Comparison of ENCODE assay signal across 26 cellular contexts in genomic region chr10:100982916-100983830, GRCh38. TPM values are rescaled to one million over a fixed set of nuclear protein-coding genes. Genes with fewer than 3 reads are reported as not detected.
A peak's percentile ranks its signal among the peaks of the same experiment; 100 is the strongest.
DNase-seq lines count a peak whose midpoint lies in the region; ATAC-seq, FAIRE-seq and TF ChIP-seq lines count a peak whose summit lies in the region.
"Had no signal": no experiment of that assay in that cellular context is flagged by ENCODE, and none has a peak within 500 bp of the region (broad histone marks: within the 10 kb centered on the region; RNA-seq: fewer than 3 reads in every experiment).

No MANE protein-coding gene starts in this region.

- no peak overlapping the region for H3K4me2 ChIP-seq in HepG2 (ENCODE audit: low read depth, low read length)

- in situ Hi-C loops in HepG2 (cut with HindIII; ENCODE audit: extremely low pct_ligation_motif_present, low pct_unique_long_range_greater_than_20kb): no loop called here
- in situ Hi-C loops in HAP-1 (cut with MboI; ENCODE audit: low sequenced_read_pairs): no loop called here

- FAIRE-seq in HepG2 (lab: Jason Lieb, UNC): no peak
- FAIRE-seq: bronchial epithelial cell, small intestine had no signal

- POLR2A ChIA-PET in HepG2 (lab: Yijun Ruan, JAX): interaction anchor here (23.0 kb wide), 1 partner anchor 14 kb away, joined by 277 read pairs; the partner anchor contains the start of gene SEMA4G

- no peak overlapping the region for H2AFZ ChIP-seq in HepG2 (ENCODE audit: low read length)

- DNase-seq in DMS 273 (lab: John Stamatoyannopoulos, UW; ENCODE audit: unreplicated experiment) (peak; percentile 50), DMS 273 treated with DMSO at 0.1 percent for 48 hours (lab: John Stamatoyannopoulos, UW) (no peak), adrenal gland (peak in 4 of 7 donors; percentile 8 to 47 (median 12)), HepG2 (ENCODE audit: low spot score) (no peak), sciatic nerve (ENCODE audit: low spot score) (peak; percentile 49), NCI-H1694 treated with DMSO at 0.1 percent for 48 hours (lab: John Stamatoyannopoulos, UW) (no peak), NCI-H2227 treated with DMSO at 0.1 percent for 48 hours (lab: John Stamatoyannopoulos, UW) (no peak), HAP-1 (ENCODE audit: low spot score in 2 of 2) (no peak)
- DNase-seq: activated gamma-delta T cell; erythroblast; foreskin keratinocyte; HCEC 1CT; kidney glomerular epithelial cell; mesenchymal stem cell; NCI-H1092 treated with DMSO at 0.1 percent for 48 hours; NCI-H2107; RPMI8226; small intestine; stimulated activated CD4-positive, alpha-beta T cell treated with anti-CD3 and anti-CD28 coated beads, Interleukin-2, amount 100 ng/mL, for 48 hours; T1000 had no signal

- H3K27me3 ChIP-seq in adrenal gland: no peaks in the 10 kb centered on the region
- H3K27me3 ChIP-seq in HepG2 (ENCODE audit: control insufficient read depth in 1 of 2, insufficient read depth in 2 of 2, low read length in 2 of 2): no peaks in the 10 kb centered on the region; a peak in 1 of 5 replicates
- H3K27me3 ChIP-seq in HAP-1 (ENCODE audit: low read depth): no peaks in the 10 kb centered on the region
- H3K27me3 ChIP-seq: dorsolateral prefrontal cortex, foreskin keratinocyte had no signal

- H3K27ac ChIP-seq in adrenal gland (no peak overlapping the region), HepG2 (ENCODE audit: extremely low read length, insufficient read depth, low read length) (peak overlapping the region; percentile 13)
- H3K27ac ChIP-seq: 22Rv1, foreskin keratinocyte had no signal

- intact Hi-C loops in adrenal gland (cut with DNase I): no loop called here
- intact Hi-C loops in HepG2 (cut with micrococcal nuclease; ENCODE audit: unreplicated experiment): no loop called here
- intact Hi-C loops in sciatic nerve (cut with DNase I): no loop called here

- WGBS in adrenal gland, 4 donors: 87 to 94% (median 93%) methylated on average over 10 to 24 of the region's 24 CpGs
- WGBS in HepG2 (ENCODE audit: low lambda C conversion rate): 92% methylated on average over 9 of the region's 24 CpGs

- TF ChIP-seq EP300 in HepG2 (IDR thresholded peaks at IDR 0.05; ENCODE audit: low read depth in 2 of 2, low read length in 2 of 2): no peak
- no peak for TF ChIP-seq EP300 in HepG2 (CRISPR knock-in tag; IDR thresholded peaks at IDR 0.05; ENCODE audit: borderline replicate concordance)

- no peak for TF ChIP-seq CTCF in adrenal gland (IDR thresholded peaks at IDR 0.05)
- TF ChIP-seq CTCF in HepG2 (CRISPR knock-in tag; IDR thresholded peaks at IDR 0.05): no peak

- H3K79me2 ChIP-seq in HepG2 (ENCODE audit: insufficient read depth, low read length): peaks cover 18% of the 10 kb centered on the region

- H3K4me3 ChIP-seq in adrenal gland: no peak overlapping the region
- H3K4me3 ChIP-seq in HepG2 (replicated peaks in 1 of 3; ENCODE audit: insufficient read depth in 1 of 3, low read depth in 2 of 3, low read length in 3 of 3): no peak overlapping the region
- no peak overlapping the region for H3K4me3 ChIP-seq in HAP-1
- H3K4me3 ChIP-seq: dorsolateral prefrontal cortex had no signal

- TF ChIP-seq RAD21 in HepG2 (CRISPR knock-in tag; IDR thresholded peaks at IDR 0.05): no peak

- ATAC-seq in HepG2 (no peak), sciatic nerve (no peak)
- ATAC-seq: foreskin keratinocyte; naive thymus-derived CD4-positive, alpha-beta T cell; SK-N-SH treated with all-trans-retinoic acid at 6 μM for 48 hours; stimulated activated naive CD8-positive, alpha-beta T cell treated with anti-CD3 and anti-CD28 coated beads, Interleukin-15, amount 100 ng/mL, for 72 hours had no signal

- no peak overlapping the region for H3K9ac ChIP-seq in HepG2 (ENCODE audit: insufficient read depth, low read depth, low read length)

- H3K4me1 ChIP-seq in adrenal gland (replicated peaks in 1 of 2) (peaks cover 14 to 17% of the 10 kb centered on the region in 2 donors), HepG2 (ENCODE audit: insufficient read depth, low read length) (peaks cover 25% of the 10 kb centered on the region), HAP-1 (peaks cover 11% of the 10 kb centered on the region)

- no peaks in the 10 kb centered on the region for H4K20me1 ChIP-seq in HepG2 (ENCODE audit: insufficient read depth, low read length)

- peaks cover 0 to 52% of the 10 kb centered on the region in 2 donors for H3K36me3 ChIP-seq in adrenal gland (replicated peaks in 1 of 2)
- H3K36me3 ChIP-seq in HepG2 (replicated peaks in 1 of 2; ENCODE audit: control insufficient read depth in 1 of 2, insufficient read depth in 2 of 2, low read length in 2 of 2): peaks cover 20 to 63% of the 10 kb centered on the region in 2 experiments
- peaks cover 16% of the 10 kb centered on the region for H3K36me3 ChIP-seq in HAP-1 (replicated peaks)

- TF ChIP-seq POLR2A in adrenal gland (IDR thresholded peaks at IDR 0.05) (no peak), HepG2 (IDR thresholded peaks at IDR 0.05; ENCODE audit: insufficient read depth in 1 of 2, low read depth in 2 of 2, low read length in 2 of 2) (0 out of 4 replicates have a peak, but pooled peaks of 1 of the 2 experiments have one; percentile 30)

- no TSS peak for BruUV-seq in HepG2 (replicated peaks; lab: Mats Ljungman, UMichigan)

- CTCF ChIA-PET in HepG2 (lab: Yijun Ruan, JAX; ENCODE audit: low intra/inter-chr PET ratio, low total read pairs): no interaction called here

- H3K9me3 ChIP-seq in adrenal gland (replicated peaks in 1 of 3) (no peaks in the 10 kb centered on the region), HepG2 (ENCODE audit: low read length) (no peaks in the 10 kb centered on the region), HAP-1 (0 out of 2 replicates have a peak, but pooled peaks cover 3% of the 10 kb centered on the region)

RNA-seq across cellular contexts. Expression of gene MRPL43, which starts 4.1 kb away (rescaled TPM):
- total RNA-seq in adrenal gland: 100 to 1,000 TPM in 6 of 8 donors, 10 to 100 TPM in 2; 92.7 to 214 (median 122) TPM
- 100 to 1,000 TPM in 2 of 3 donors, 10 to 100 TPM in 1; 58.4 to 188 (median 175) TPM for polyA plus RNA-seq in adrenal gland
- total RNA-seq in HepG2 (2016; rRNA removed; fragmentation: Illumina TruSeq; extraction: Trizol): 68.8 and 71.0 TPM in 2 replicates
- total RNA-seq in HepG2 (2016; cell fraction: cytosol; rRNA removed; fragmentation: Illumina TruSeq; extraction: Trizol; ENCODE audit: low read depth): 32.4 and 32.8 TPM in 2 replicates
- total RNA-seq in HepG2 (2016; cell fraction: insoluble cytoplasmic fraction; rRNA removed; fragmentation: Illumina TruSeq; extraction: Trizol): 65.7 and 69.8 TPM in 2 replicates
- total RNA-seq in HepG2 (2016; cell fraction: membrane; rRNA removed; fragmentation: Illumina TruSeq; extraction: Trizol): 46.1 and 51.6 TPM in 2 replicates
- 31.2 and 37.2 TPM in 2 replicates for total RNA-seq in HepG2 (2016; cell fraction: nucleus; rRNA removed; fragmentation: Illumina TruSeq; extraction: Trizol)
- 73.7 and 79.1 TPM in 2 replicates for polyA plus RNA-seq in HepG2 (2011; rRNA removed)
- polyA plus RNA-seq in HepG2 (2011; cell fraction: cytosol; rRNA removed): 71.0 and 107 TPM in 2 replicates
- 91.9 and 106 TPM in 2 replicates for polyA plus RNA-seq in HepG2 (2011; cell fraction: nucleus; rRNA removed)
- 53.0 and 55.5 TPM in 2 replicates for polyA plus RNA-seq in HepG2 (2012)
- 35.2 and 41.6 TPM in 2 replicates for polyA plus RNA-seq in HepG2 (2016; cell fraction: cytosol; fragmentation: Illumina TruSeq; extraction: Trizol; ENCODE audit: low read depth)
- 87.4 and 92.0 TPM in 2 replicates for polyA plus RNA-seq in HepG2 (2016; cell fraction: insoluble cytoplasmic fraction; fragmentation: Illumina TruSeq; extraction: Trizol; ENCODE audit: low read depth)
- polyA plus RNA-seq in HepG2 (2016; cell fraction: membrane; fragmentation: Illumina TruSeq; extraction: Trizol; ENCODE audit: low read depth): 50.3 and 58.0 TPM in 2 replicates
- polyA plus RNA-seq in HepG2 (2016; cell fraction: nucleus; fragmentation: Illumina TruSeq; extraction: Trizol; ENCODE audit: insufficient read depth, low read depth): 72.1 and 80.1 TPM in 2 replicates
- polyA minus RNA-seq in HepG2 (2011; rRNA and poly(A)+ RNA removed; ENCODE audit: low replicate concordance): 42.1 and 55.4 TPM in 2 replicates
- 21.1 and 28.5 TPM in 2 replicates for polyA minus RNA-seq in HepG2 (2011; cell fraction: cytosol; rRNA and poly(A)+ RNA removed)
- polyA minus RNA-seq in HepG2 (2011; cell fraction: nucleus; rRNA and poly(A)+ RNA removed): 14.3 and 15.8 TPM in 2 replicates
- total RNA-seq in sciatic nerve: 84.8 TPM

RNA-seq across cellular contexts. Expression of gene TWNK, which starts 4.2 kb away (rescaled TPM):
- total RNA-seq in adrenal gland: 10 to 100 TPM in 4 of 8 donors, 1 to 10 TPM in 4; 5.3 to 14.2 (median 10.2) TPM
- polyA plus RNA-seq in adrenal gland: 10 to 100 TPM in 1 of 3 donors, 1 to 10 TPM in 2; 7.6 to 21.8 (median 9.0) TPM
- total RNA-seq in HepG2 (2016; rRNA removed; fragmentation: Illumina TruSeq; extraction: Trizol): 16.5 and 21.9 TPM in 2 replicates
- total RNA-seq in HepG2 (2016; cell fraction: cytosol; rRNA removed; fragmentation: Illumina TruSeq; extraction: Trizol; ENCODE audit: low read depth): 3.7 and 4.5 TPM in 2 replicates
- total RNA-seq in HepG2 (2016; cell fraction: insoluble cytoplasmic fraction; rRNA removed; fragmentation: Illumina TruSeq; extraction: Trizol): 18.6 and 19.4 TPM in 2 replicates
- total RNA-seq in HepG2 (2016; cell fraction: membrane; rRNA removed; fragmentation: Illumina TruSeq; extraction: Trizol): 11.4 and 11.5 TPM in 2 replicates
- total RNA-seq in HepG2 (2016; cell fraction: nucleus; rRNA removed; fragmentation: Illumina TruSeq; extraction: Trizol): 13.4 and 14.8 TPM in 2 replicates
- 10.7 and 14.1 TPM in 2 replicates for polyA plus RNA-seq in HepG2 (2011; rRNA removed)
- polyA plus RNA-seq in HepG2 (2011; cell fraction: cytosol; rRNA removed): 10.2 and 12.5 TPM in 2 replicates
- 17.6 and 19.3 TPM in 2 replicates for polyA plus RNA-seq in HepG2 (2011; cell fraction: nucleus; rRNA removed)
- polyA plus RNA-seq in HepG2 (2012): 16.5 and 20.2 TPM in 2 replicates
- polyA plus RNA-seq in HepG2 (2016; cell fraction: cytosol; fragmentation: Illumina TruSeq; extraction: Trizol; ENCODE audit: low read depth): 2.6 and 3.0 TPM in 2 replicates
- 22.1 and 23.7 TPM in 2 replicates for polyA plus RNA-seq in HepG2 (2016; cell fraction: insoluble cytoplasmic fraction; fragmentation: Illumina TruSeq; extraction: Trizol; ENCODE audit: low read depth)
- 8.2 and 8.4 TPM in 2 replicates for polyA plus RNA-seq in HepG2 (2016; cell fraction: membrane; fragmentation: Illumina TruSeq; extraction: Trizol; ENCODE audit: low read depth)
- polyA plus RNA-seq in HepG2 (2016; cell fraction: nucleus; fragmentation: Illumina TruSeq; extraction: Trizol; ENCODE audit: insufficient read depth, low read depth): 39.8 and 46.5 TPM in 2 replicates
- polyA minus RNA-seq in HepG2 (2011; rRNA and poly(A)+ RNA removed; ENCODE audit: low replicate concordance): 12.7 and 32.5 TPM in 2 replicates
- polyA minus RNA-seq in HepG2 (2011; cell fraction: cytosol; rRNA and poly(A)+ RNA removed): 4.7 and 5.5 TPM in 2 replicates
- 14.2 and 14.9 TPM in 2 replicates for polyA minus RNA-seq in HepG2 (2011; cell fraction: nucleus; rRNA and poly(A)+ RNA removed)
- total RNA-seq in sciatic nerve: 5.9 TPM

RNA-seq across cellular contexts. Expression of gene SEMA4G, which starts 13.9 kb away (rescaled TPM):
- total RNA-seq in adrenal gland (10 to 100 TPM in 4 of 8 donors, 1 to 10 TPM in 4; 6.0 to 21.5 (median 11.9) TPM), HepG2 (2016; rRNA removed; fragmentation: Illumina TruSeq; extraction: Trizol) (42.9 and 46.2 TPM in 2 replicates), sciatic nerve (15.3 TPM)
- polyA plus RNA-seq in adrenal gland (10 to 100 TPM; 14.1 to 16.8 (median 14.3) TPM), HepG2 (2011; rRNA removed) (207 and 236 TPM in 2 replicates)
- total RNA-seq in HepG2 (2016; cell fraction: cytosol; rRNA removed; fragmentation: Illumina TruSeq; extraction: Trizol; ENCODE audit: low read depth): 16.2 and 18.7 TPM in 2 replicates
- total RNA-seq in HepG2 (2016; cell fraction: insoluble cytoplasmic fraction; rRNA removed; fragmentation: Illumina TruSeq; extraction: Trizol): 33.8 and 43.7 TPM in 2 replicates
- total RNA-seq in HepG2 (2016; cell fraction: membrane; rRNA removed; fragmentation: Illumina TruSeq; extraction: Trizol): 46.0 and 52.4 TPM in 2 replicates
- total RNA-seq in HepG2 (2016; cell fraction: nucleus; rRNA removed; fragmentation: Illumina TruSeq; extraction: Trizol): 54.5 and 68.3 TPM in 2 replicates
- polyA plus RNA-seq in HepG2 (2011; cell fraction: cytosol; rRNA removed): 169 and 172 TPM in 2 replicates
- 405 and 408 TPM in 2 replicates for polyA plus RNA-seq in HepG2 (2011; cell fraction: nucleus; rRNA removed)
- polyA plus RNA-seq in HepG2 (2012): 154 and 177 TPM in 2 replicates
- polyA plus RNA-seq in HepG2 (2016; cell fraction: cytosol; fragmentation: Illumina TruSeq; extraction: Trizol; ENCODE audit: low read depth): 29.3 and 33.1 TPM in 2 replicates
- polyA plus RNA-seq in HepG2 (2016; cell fraction: insoluble cytoplasmic fraction; fragmentation: Illumina TruSeq; extraction: Trizol; ENCODE audit: low read depth): 87.9 and 114 TPM in 2 replicates
- 97.4 TPM in 2 replicates for polyA plus RNA-seq in HepG2 (2016; cell fraction: membrane; fragmentation: Illumina TruSeq; extraction: Trizol; ENCODE audit: low read depth)
- 269 and 299 TPM in 2 replicates for polyA plus RNA-seq in HepG2 (2016; cell fraction: nucleus; fragmentation: Illumina TruSeq; extraction: Trizol; ENCODE audit: insufficient read depth, low read depth)
- polyA minus RNA-seq in HepG2 (2011; rRNA and poly(A)+ RNA removed; ENCODE audit: low replicate concordance): 0.84 and 364 TPM in 2 replicates
- 105 and 111 TPM in 2 replicates for polyA minus RNA-seq in HepG2 (2011; cell fraction: cytosol; rRNA and poly(A)+ RNA removed)
- 100 and 101 TPM in 2 replicates for polyA minus RNA-seq in HepG2 (2011; cell fraction: nucleus; rRNA and poly(A)+ RNA removed)

RNA-seq across cellular contexts. Expression of gene LZTS2, which starts 16.4 kb away (rescaled TPM):
- total RNA-seq in adrenal gland: 100 to 1,000 TPM in 4 of 8 donors, 10 to 100 TPM in 4; 45.6 to 161 (median 101) TPM
- 100 to 1,000 TPM in 2 of 3 donors, 10 to 100 TPM in 1; 12.2 to 232 (median 126) TPM for polyA plus RNA-seq in adrenal gland
- 60.7 and 65.6 TPM in 2 replicates for total RNA-seq in HepG2 (2016; rRNA removed; fragmentation: Illumina TruSeq; extraction: Trizol)
- total RNA-seq in HepG2 (2016; cell fraction: cytosol; rRNA removed; fragmentation: Illumina TruSeq; extraction: Trizol; ENCODE audit: low read depth): 18.8 and 19.1 TPM in 2 replicates
- total RNA-seq in HepG2 (2016; cell fraction: insoluble cytoplasmic fraction; rRNA removed; fragmentation: Illumina TruSeq; extraction: Trizol): 46.9 and 70.8 TPM in 2 replicates
- total RNA-seq in HepG2 (2016; cell fraction: membrane; rRNA removed; fragmentation: Illumina TruSeq; extraction: Trizol): 50.4 and 56.7 TPM in 2 replicates
- total RNA-seq in HepG2 (2016; cell fraction: nucleus; rRNA removed; fragmentation: Illumina TruSeq; extraction: Trizol): 40.4 and 47.3 TPM in 2 replicates
- polyA plus RNA-seq in HepG2 (2011; rRNA removed): 43.6 and 59.7 TPM in 2 replicates
- 25.3 and 50.1 TPM in 2 replicates for polyA plus RNA-seq in HepG2 (2011; cell fraction: cytosol; rRNA removed)
- polyA plus RNA-seq in HepG2 (2011; cell fraction: nucleus; rRNA removed): 161 and 196 TPM in 2 replicates
- polyA plus RNA-seq in HepG2 (2012): 24.4 and 29.3 TPM in 2 replicates
- 14.3 and 15.4 TPM in 2 replicates for polyA plus RNA-seq in HepG2 (2016; cell fraction: cytosol; fragmentation: Illumina TruSeq; extraction: Trizol; ENCODE audit: low read depth)
- 44.9 and 56.6 TPM in 2 replicates for polyA plus RNA-seq in HepG2 (2016; cell fraction: insoluble cytoplasmic fraction; fragmentation: Illumina TruSeq; extraction: Trizol; ENCODE audit: low read depth)
- polyA plus RNA-seq in HepG2 (2016; cell fraction: membrane; fragmentation: Illumina TruSeq; extraction: Trizol; ENCODE audit: low read depth): 34.1 and 38.8 TPM in 2 replicates
- 112 and 124 TPM in 2 replicates for polyA plus RNA-seq in HepG2 (2016; cell fraction: nucleus; fragmentation: Illumina TruSeq; extraction: Trizol; ENCODE audit: insufficient read depth, low read depth)
- polyA minus RNA-seq in HepG2 (2011; rRNA and poly(A)+ RNA removed; ENCODE audit: low replicate concordance): 19.0 and 76.7 TPM in 2 replicates
- 27.9 and 32.8 TPM in 2 replicates for polyA minus RNA-seq in HepG2 (2011; cell fraction: cytosol; rRNA and poly(A)+ RNA removed)
- polyA minus RNA-seq in HepG2 (2011; cell fraction: nucleus; rRNA and poly(A)+ RNA removed): 19.3 and 19.8 TPM in 2 replicates
- total RNA-seq in sciatic nerve: 78.6 TPM

RNA-seq across cellular contexts. Expression of gene PDZD7, which starts 47.8 kb away (rescaled TPM):
- total RNA-seq in adrenal gland: 1 to 10 TPM in 2 of 8 donors, under 1 TPM in 5, not detected in 1; 0.13 to 1.9 (median 0.60) TPM
- 1 to 10 TPM in 2 of 3 donors, under 1 TPM in 1; 0.18 to 3.5 (median 1.0) TPM for polyA plus RNA-seq in adrenal gland
- total RNA-seq in HepG2 (2016; rRNA removed; fragmentation: Illumina TruSeq; extraction: Trizol): 0.60 and 0.73 TPM in 2 replicates
- 0.51 and 0.62 TPM in 2 replicates for total RNA-seq in HepG2 (2016; cell fraction: cytosol; rRNA removed; fragmentation: Illumina TruSeq; extraction: Trizol; ENCODE audit: low read depth)
- total RNA-seq in HepG2 (2016; cell fraction: insoluble cytoplasmic fraction; rRNA removed; fragmentation: Illumina TruSeq; extraction: Trizol): 0.42 and 1.1 TPM in 2 replicates
- 0.40 and 0.65 TPM in 2 replicates for total RNA-seq in HepG2 (2016; cell fraction: membrane; rRNA removed; fragmentation: Illumina TruSeq; extraction: Trizol)
- total RNA-seq in HepG2 (2016; cell fraction: nucleus; rRNA removed; fragmentation: Illumina TruSeq; extraction: Trizol): 1.1 and 1.3 TPM in 2 replicates
- 0.58 and 0.78 TPM in 2 replicates for polyA plus RNA-seq in HepG2 (2011; rRNA removed)
- polyA plus RNA-seq in HepG2 (2011; cell fraction: cytosol; rRNA removed): 0.42 TPM in 2 replicates
- polyA plus RNA-seq in HepG2 (2011; cell fraction: nucleus; rRNA removed): 3.9 and 4.2 TPM in 2 replicates
- 1.4 and 1.9 TPM in 2 replicates for polyA plus RNA-seq in HepG2 (2012)
- polyA plus RNA-seq in HepG2 (2016; cell fraction: cytosol; fragmentation: Illumina TruSeq; extraction: Trizol; ENCODE audit: low read depth): 0.14 and 0.16 TPM in 2 replicates
- 0.49 and 0.68 TPM in 2 replicates for polyA plus RNA-seq in HepG2 (2016; cell fraction: insoluble cytoplasmic fraction; fragmentation: Illumina TruSeq; extraction: Trizol; ENCODE audit: low read depth)
- polyA plus RNA-seq in HepG2 (2016; cell fraction: membrane; fragmentation: Illumina TruSeq; extraction: Trizol; ENCODE audit: low read depth): 0.29 and 0.30 TPM in 2 replicates
- polyA plus RNA-seq in HepG2 (2016; cell fraction: nucleus; fragmentation: Illumina TruSeq; extraction: Trizol; ENCODE audit: insufficient read depth, low read depth): 1.2 and 1.4 TPM in 2 replicates
- 1.4 and 3.3 TPM in 2 replicates for polyA minus RNA-seq in HepG2 (2011; rRNA and poly(A)+ RNA removed; ENCODE audit: low replicate concordance)
- polyA minus RNA-seq in HepG2 (2011; cell fraction: cytosol; rRNA and poly(A)+ RNA removed): 0.49 TPM in 1 of 2 replicates, not detected in the other
- polyA minus RNA-seq in HepG2 (2011; cell fraction: nucleus; rRNA and poly(A)+ RNA removed): 1.2 and 1.3 TPM in 2 replicates
- 3.8 TPM for total RNA-seq in sciatic nerve

Comparison
In these comparisons a context has a peak if more than half of its experiments do, and no peak if none do; other contexts are left out.
1. DNase-seq: peak in DMS 273 (single experiment), adrenal gland (4 of 7) and sciatic nerve (single experiment); none in DMS 273 treated with DMSO at 0.1 percent for 48 hours (single experiment), HepG2 (single experiment), NCI-H1694 treated with DMSO at 0.1 percent for 48 hours (single experiment), NCI-H2227 treated with DMSO at 0.1 percent for 48 hours (single experiment) and HAP-1 (0 of 2).